ENCODE assay signal across 8 cellular contexts in the genomic region with DNA sequence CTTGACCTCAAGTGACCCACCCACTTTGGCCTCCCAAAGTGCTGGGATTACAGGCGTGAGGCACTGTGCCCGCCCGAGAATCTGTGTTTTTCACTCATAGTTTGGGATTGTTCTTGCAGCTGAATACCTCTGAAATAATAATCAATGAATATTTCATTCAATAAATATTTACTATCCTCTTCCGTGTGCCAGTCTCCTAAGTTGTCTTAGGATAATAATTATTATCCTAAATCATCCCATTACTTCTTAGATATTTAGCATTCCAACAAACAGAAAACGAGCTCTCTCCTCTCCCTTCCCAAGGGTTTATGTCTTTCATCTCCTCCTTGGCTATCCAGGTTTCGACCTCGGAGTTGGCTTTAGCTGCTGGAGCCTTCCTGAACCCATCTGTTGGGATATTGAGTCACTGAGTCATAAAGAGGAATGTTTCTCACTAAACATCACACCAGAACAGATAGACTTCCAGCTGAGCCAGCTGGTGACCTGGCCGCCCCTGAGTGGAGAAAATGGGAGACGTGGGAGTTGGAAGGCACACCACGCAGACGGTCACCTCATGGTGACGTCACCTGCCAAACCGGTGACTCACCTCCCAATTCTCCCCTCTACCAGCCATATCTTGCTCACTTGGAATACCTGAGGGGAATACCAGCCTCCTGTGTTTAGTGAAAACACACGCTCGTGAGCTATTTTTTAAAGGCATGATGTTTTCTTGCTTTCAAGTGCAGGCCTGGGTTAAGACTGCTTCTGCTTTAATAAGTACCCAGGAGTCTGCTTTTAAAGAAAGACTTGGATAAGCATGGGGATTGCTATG. TPM values are rescaled to one million over a fixed set of nuclear protein-coding genes. Genes with fewer than 3 reads are reported as not detected.
DNase-seq lines count a peak whose midpoint lies in the region; ATAC-seq and TF ChIP-seq lines count a peak whose summit lies in the region.

No MANE protein-coding gene starts in this region.

- DNase-seq in COLO668 (lab: John Stamatoyannopoulos, UW; ENCODE audit: unreplicated experiment), result peak; percentile 32
- peak; percentile 97 for DNase-seq in LHCN-M2 (ENCODE audit: low read depth)
- peak; percentile 97 for DNase-seq in dermis blood vessel endothelial cell
- no peak for DNase-seq in omental fat pad (ENCODE audit: low spot score)
- no peak for DNase-seq in midbrain (lab: John Stamatoyannopoulos, UW)
- no peak for DNase-seq in NCI-H510A treated with DMSO at 0.1 percent for 48 hours (lab: John Stamatoyannopoulos, UW)
- no peak for DNase-seq in NCI-H510A (lab: John Stamatoyannopoulos, UW)
- no peak for DNase-seq in NOMO-1 treated with DMSO at 0.1 percent for 48 hours (lab: John Stamatoyannopoulos, UW; ENCODE audit: unreplicated experiment)

- peak; percentile 55 for ATAC-seq in omental fat pad (ENCODE audit: low FRiP score)

- no peak for TF ChIP-seq CTCF in omental fat pad (IDR thresholded peaks at IDR 0.05)

RNA-seq across cellular contexts. Expression of a gene that starts 43.9 kb away (rescaled TPM):
- 19.8 and 21.0 TPM in 2 replicates for total RNA-seq in LHCN-M2 (2014; rRNA removed)
- 32.6 TPM for polyA plus RNA-seq in LHCN-M2 (2012)
- 7.5 and 16.0 TPM in 2 replicates for total RNA-seq in dermis blood vessel endothelial cell
- 100 to 1,000 TPM in 1 of 4 donors, 10 to 100 TPM in 3; 16.3 to 101 (median 59.1) TPM for total RNA-seq in omental fat pad

Comparison
In these comparisons a context has a peak if more than half of its experiments do, and no peak if none do; other contexts are left out.
1. DNase-seq: peak in COLO668 (single experiment), LHCN-M2 (single experiment) and dermis blood vessel endothelial cell (single experiment); none in omental fat pad (single experiment), midbrain (single experiment), NCI-H510A treated with DMSO at 0.1 percent for 48 hours (single experiment), NCI-H510A (single experiment) and NOMO-1 treated with DMSO at 0.1 percent for 48 hours (single experiment).